8 cellular contexts compared by ENCODE assay signal in the genomic region with DNA sequence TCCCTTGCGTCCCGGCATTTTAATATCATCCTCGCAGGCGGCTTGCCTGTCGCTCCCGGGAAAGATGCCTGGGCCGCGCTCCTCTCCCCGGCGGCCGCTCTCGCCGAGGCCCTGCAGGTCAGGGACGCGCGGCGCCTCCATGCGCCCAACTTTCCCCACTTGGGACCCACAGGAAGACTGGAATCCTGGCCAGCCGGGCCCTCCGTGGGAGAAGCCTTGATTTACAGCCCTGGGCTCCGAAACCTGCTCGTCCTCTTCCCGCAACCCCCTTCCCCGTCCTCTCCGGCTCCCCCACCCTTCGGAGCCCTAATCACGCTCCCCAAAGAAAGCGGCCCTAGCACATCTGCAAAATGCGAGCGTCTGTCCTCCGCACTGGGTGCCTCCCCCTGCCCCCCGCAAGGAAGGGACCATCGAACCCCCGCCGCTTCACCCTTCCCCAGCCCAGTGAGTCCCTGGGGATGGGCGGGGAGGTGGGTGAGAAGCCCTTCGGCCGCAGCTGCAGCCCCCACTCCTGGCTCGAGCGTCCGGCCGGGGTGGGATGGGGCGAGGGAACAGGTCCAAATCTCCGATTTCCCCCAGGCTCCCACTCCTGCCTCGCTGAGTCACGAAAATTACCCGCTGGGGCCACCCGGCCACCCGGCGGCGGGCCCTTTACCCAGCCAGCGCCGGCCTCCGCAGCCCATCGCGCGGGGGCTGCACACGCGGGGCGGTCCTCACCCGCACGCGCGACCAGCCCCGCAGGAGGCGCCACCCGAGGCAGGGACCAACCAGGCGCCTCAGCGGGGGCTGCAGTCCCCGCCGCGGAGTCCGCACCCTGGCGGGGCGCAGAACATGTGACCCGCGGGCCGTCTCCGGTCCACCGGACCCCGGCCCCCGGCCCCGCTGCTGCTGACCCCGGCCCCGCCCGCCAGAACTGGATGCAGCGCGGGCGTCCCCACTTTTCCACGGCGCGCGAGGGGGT. TPM values are rescaled to one million over a fixed set of nuclear protein-coding genes. Genes with fewer than 3 reads are reported as not detected.
DNase-seq lines count a peak whose midpoint lies in the region; ATAC-seq and TF ChIP-seq lines count a peak whose summit lies in the region.

No MANE protein-coding gene starts in this region.

- H3K4me3 ChIP-seq in BLaER1 treated with 17β-estradiol and CSF1 and Interleukin-3, amounts not matched to agents 10 nM and 100 nM, result peak overlapping the region; percentile 60 to 76 (median 68)
- H3K4me3 ChIP-seq in PC-3 (ENCODE audit: low read length) (peak overlapping the region; percentile 68), fibroblast of mammary gland (ENCODE audit: control insufficient read depth, low read depth, low read length) (peak overlapping the region; percentile 53)

- peak overlapping the region; percentile 65; the same call in 1 of the 2 replicates for H2AFZ ChIP-seq in PC-3 (ENCODE audit: low read length)

- BruUV-seq in PC-3 (replicated peaks; lab: Mats Ljungman, UMichigan), result no TSS peak

- H4K20me1 ChIP-seq in BLaER1 treated with 17β-estradiol and CSF1 and Interleukin-3, amounts not matched to agents 10 nM and 100 nM, result peaks cover 0 to 33% (median 11%) of the 10 kb centered on the region in 11 experiments; a peak in 10 of 22 replicates
- H4K20me1 ChIP-seq in PC-3 (ENCODE audit: low read length), result no peaks in the 10 kb centered on the region

- DNase-seq in PC-3 (no peak), fibroblast of mammary gland (ENCODE audit: low read depth) (no peak), omental fat pad (ENCODE audit: low spot score) (no peak), SIG-M5 (lab: John Stamatoyannopoulos, UW) (no peak), SKM-1 (lab: John Stamatoyannopoulos, UW; ENCODE audit: unreplicated experiment) (no peak), cortex of kidney (lab: John Stamatoyannopoulos, UW) (no peak)

- POLR2A ChIA-PET in PC-3 (lab: Charles Lee; ENCODE audit: unreplicated experiment), result no interaction called here

- H3K27ac ChIP-seq in BLaER1 treated with 17β-estradiol and CSF1 and Interleukin-3, amounts not matched to agents 10 nM and 100 nM, result no peak overlapping the region
- H3K27ac ChIP-seq in PC-3 (ENCODE audit: low read length), result no peak overlapping the region

- TF ChIP-seq CTCF in PC-3 (conservative IDR thresholded peaks at IDR 0.05; ENCODE audit: low read depth, low read length) (no peak), fibroblast of mammary gland (conservative IDR thresholded peaks at IDR 0.05; ENCODE audit: control insufficient read depth, insufficient read depth, low read depth, low read length) (no peak), omental fat pad (IDR thresholded peaks at IDR 0.05) (no peak)

- H3K4me2 ChIP-seq in BLaER1 treated with 17β-estradiol and CSF1 and Interleukin-3, amounts not matched to agents 10 nM and 100 nM, result peak overlapping the region; percentile 90 to 98 (median 96)
- H3K4me2 ChIP-seq in PC-3 (ENCODE audit: low read length), result peak overlapping the region; percentile 85

- peaks cover 10 to 39% (median 27%) of the 10 kb centered on the region in 10 experiments for H3K4me1 ChIP-seq in BLaER1 treated with 17β-estradiol and CSF1 and Interleukin-3, amounts not matched to agents 10 nM and 100 nM
- H3K4me1 ChIP-seq in PC-3 (ENCODE audit: insufficient read depth, low read length), result no peaks in the 10 kb centered on the region

- ATAC-seq in GM21619 (IDR thresholded peaks at IDR 0.05; ENCODE audit: unreplicated experiment) (peak; percentile 8), PC-3 (no peak), omental fat pad (ENCODE audit: low FRiP score) (peak; percentile 35)

- intact Hi-C loops in PC-3 (cut with micrococcal nuclease), result no loop called here

- no peaks in the 10 kb centered on the region for H3K36me3 ChIP-seq in BLaER1 treated with 17β-estradiol and CSF1 and Interleukin-3, amounts not matched to agents 10 nM and 100 nM
- H3K36me3 ChIP-seq in PC-3 (ENCODE audit: low read depth, low read length), result no peaks in the 10 kb centered on the region

- H3K9me2 ChIP-seq in PC-3 (replicated peaks; ENCODE audit: low read length), result no peaks in the 10 kb centered on the region

- CTCF ChIA-PET in PC-3 (lab: Charles Lee), result no interaction called here

- peak overlapping the region; percentile 51 to 84 (median 76); a peak in 19 of 22 replicates for H3K9ac ChIP-seq in BLaER1 treated with 17β-estradiol and CSF1 and Interleukin-3, amounts not matched to agents 10 nM and 100 nM
- H3K9ac ChIP-seq in PC-3 (ENCODE audit: low read length), result peak overlapping the region; percentile 12; the same call in 1 of the 2 replicates

- no peaks in the 10 kb centered on the region for H3F3A ChIP-seq in PC-3 (ENCODE audit: low read length, unreplicated experiment)

- H3K27me3 ChIP-seq in BLaER1 treated with 17β-estradiol and CSF1 and Interleukin-3, amounts not matched to agents 10 nM and 100 nM, result peaks cover 50 to 76% (median 62%) of the 10 kb centered on the region in 11 experiments
- no peaks in the 10 kb centered on the region for H3K27me3 ChIP-seq in PC-3 (ENCODE audit: low read length)

- H3K9me3 ChIP-seq in BLaER1 treated with 17β-estradiol and CSF1 and Interleukin-3, amounts not matched to agents 10 nM and 100 nM (replicated peaks in 1 of 11), result no peaks in the 10 kb centered on the region
- no peaks in the 10 kb centered on the region for H3K9me3 ChIP-seq in PC-3 (ENCODE audit: low read length)

- H3K79me2 ChIP-seq in PC-3 (ENCODE audit: low read length), result no peaks in the 10 kb centered on the region

RNA-seq across cellular contexts. Expression of a gene that starts 0.7 kb away (rescaled TPM):
- total RNA-seq in PC-3 (2014; rRNA removed), result 1.8 and 3.1 TPM in 2 replicates
- 10 to 100 TPM; 20.2 to 55.1 (median 32.5) TPM for total RNA-seq in omental fat pad
